Comparison of ENCODE assay signal across 9 cellular contexts in the genomic region with DNA sequence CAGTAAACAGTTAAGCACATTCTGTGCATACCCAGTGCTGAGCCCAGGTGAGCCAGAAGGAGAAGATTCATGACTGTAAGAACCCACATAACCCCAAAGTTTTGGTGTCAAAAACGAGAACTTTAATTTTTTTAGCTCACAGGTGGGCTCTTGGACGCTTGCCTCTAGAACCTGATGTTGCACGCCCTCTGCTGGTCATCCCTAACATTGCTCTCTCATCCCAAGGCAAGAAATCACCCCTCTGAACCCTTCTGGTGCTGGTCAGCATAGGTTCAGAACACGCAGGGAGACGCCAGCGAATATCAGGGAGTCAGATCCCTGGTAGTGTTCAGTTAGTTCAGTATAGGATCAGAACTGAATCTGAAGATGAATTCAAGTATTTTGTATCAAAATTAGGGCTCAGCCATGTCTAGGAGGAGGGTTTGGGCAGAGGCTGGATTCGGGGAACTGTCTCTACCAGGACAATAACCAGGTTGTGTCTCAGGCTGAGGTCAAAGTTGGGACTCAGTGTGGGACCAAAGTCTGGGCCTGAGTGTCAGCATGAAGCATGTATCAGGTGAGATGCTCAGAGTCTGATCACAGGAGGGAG. TPM values are rescaled to one million over a fixed set of nuclear protein-coding genes. Genes with fewer than 3 reads are reported as not detected.
DNase-seq lines count a peak whose midpoint lies in the region; ATAC-seq and TF ChIP-seq lines count a peak whose summit lies in the region.
"Had no signal": no experiment of that assay in that cellular context is flagged by ENCODE, and none has a peak within 500 bp of the region (broad histone marks: within the 10 kb centered on the region; RNA-seq: fewer than 3 reads in every experiment).

No MANE protein-coding gene starts in this region.

- H3K36me3 ChIP-seq in Peyer's patch (no peaks in the 10 kb centered on the region), hepatocyte (replicated peaks; ENCODE audit: insufficient read depth, low read depth) (no peaks in the 10 kb centered on the region)

- no peak overlapping the region for H3K4me3 ChIP-seq in Peyer's patch
- no peak overlapping the region for H3K4me3 ChIP-seq in hepatocyte

- TF ChIP-seq POLR2A in Peyer's patch (IDR thresholded peaks at IDR 0.05), result no peak

- H3K79me2 ChIP-seq in hepatocyte, result no peaks in the 10 kb centered on the region

- no peaks in the 10 kb centered on the region for H4K20me1 ChIP-seq in hepatocyte (ENCODE audit: insufficient read depth, poor library complexity, severe bottlenecking)

- DNase-seq in DMS114 treated with DMSO at 0.1 percent for 48 hours (lab: John Stamatoyannopoulos, UW; ENCODE audit: unreplicated experiment), result peak; percentile 64
- DNase-seq in HS-27A (ENCODE audit: low read depth), result peak; percentile 49
- DNase-seq in Peyer's patch, result peak in 2 of 3 donors; percentile 78 to 85
- DNase-seq in activated naive CD4-positive, alpha-beta T cell treated with anti-CD3 and anti-CD28 coated beads, Interleukin-2, amount 50 U/mL, for 72 hours (ENCODE audit: low spot score in 2 of 2), result peak in 1 of 2 donors; percentile 69
- DNase-seq in hepatocyte (ENCODE audit: low spot score), result peak; percentile 79
- peak; percentile 71 to 73 for DNase-seq in stimulated activated CD4-positive, alpha-beta T cell treated with anti-CD3 and anti-CD28 coated beads, Interleukin-2, amount 100 ng/mL, for 24 hours

- H3K27ac ChIP-seq in Peyer's patch, result no peak overlapping the region
- H3K27ac ChIP-seq in hepatocyte, result no peak overlapping the region

- no peak overlapping the region for H2AFZ ChIP-seq in hepatocyte

- TF ChIP-seq CTCF in Peyer's patch (IDR thresholded peaks at IDR 0.05) (peak; percentile 63 to 81 (median 68)), hepatocyte (IDR thresholded peaks at IDR 0.05; ENCODE audit: poor library complexity) (peak; percentile 76)

- no peak for ATAC-seq in activated naive CD4-positive, alpha-beta T cell treated with anti-CD3 and anti-CD28 coated beads, Interleukin-2, amount 50 U/mL, for 72 hours
- ATAC-seq in GM19467 (IDR thresholded peaks at IDR 0.05; ENCODE audit: unreplicated experiment) (no peak), HG03025 (IDR thresholded peaks at IDR 0.05; ENCODE audit: low FRiP score, unreplicated experiment) (no peak)

- no peaks in the 10 kb centered on the region for H3K27me3 ChIP-seq in Peyer's patch
- no peaks in the 10 kb centered on the region for H3K27me3 ChIP-seq in hepatocyte

- no peaks in the 10 kb centered on the region for H3K9me2 ChIP-seq in hepatocyte (replicated peaks; ENCODE audit: insufficient read depth)

- H3K9me3 Mint-ChIP-seq in activated naive CD4-positive, alpha-beta T cell treated with anti-CD3 and anti-CD28 coated beads, Interleukin-2, amount 50 U/mL, for 72 hours, result no peaks in the 10 kb centered on the region

- peak overlapping the region; percentile 60 to 98 for H3K27ac Mint-ChIP-seq in activated naive CD4-positive, alpha-beta T cell treated with anti-CD3 and anti-CD28 coated beads, Interleukin-2, amount 50 U/mL, for 72 hours

- H3K4me1 ChIP-seq in Peyer's patch (peaks cover 0 to 23% (median 9%) of the 10 kb centered on the region in 4 donors), hepatocyte (ENCODE audit: insufficient read depth) (peaks cover 2% of the 10 kb centered on the region)

- no peak overlapping the region for H3K4me2 ChIP-seq in hepatocyte

- WGBS in hepatocyte (ENCODE audit: low lambda C conversion rate, missing lambda C conversion rate), result 20% methylated on average over 7 of the region's 7 CpGs

- H3K9me3 ChIP-seq in Peyer's patch (no peaks in the 10 kb centered on the region), hepatocyte (ENCODE audit: low read depth) (no peaks in the 10 kb centered on the region)

- H3K36me3 Mint-ChIP-seq in activated naive CD4-positive, alpha-beta T cell treated with anti-CD3 and anti-CD28 coated beads, Interleukin-2, amount 50 U/mL, for 72 hours, result peaks cover 0 to 8% of the 10 kb centered on the region in 2 donors

RNA-seq across cellular contexts. Expression of gene DNAJB5, which starts 4.1 kb away (rescaled TPM):
- total RNA-seq in Peyer's patch (1 to 10 TPM; 2.6 to 7.6 (median 4.7) TPM), hepatocyte (7.6 and 8.2 TPM in 2 replicates)
- total RNA-seq in activated naive CD4-positive, alpha-beta T cell treated with anti-CD3 and anti-CD28 coated beads, Interleukin-2, amount 50 U/mL, for 72 hours, result 10 to 100 TPM in 1 of 2 donors, 1 to 10 TPM in 1; 9.3 to 42.5 TPM
- 6.0 and 7.0 TPM in 2 replicates for polyA plus RNA-seq in hepatocyte

RNA-seq across cellular contexts. Expression of gene PHF24, which starts 27.3 kb away (rescaled TPM):
- total RNA-seq in Peyer's patch (under 1 TPM in 1 of 4 donors, not detected in 3; 0.76 TPM), hepatocyte (0.08 and 0.67 TPM in 2 replicates)
- total RNA-seq in activated naive CD4-positive, alpha-beta T cell treated with anti-CD3 and anti-CD28 coated beads, Interleukin-2, amount 50 U/mL, for 72 hours, result under 1 TPM; 0.06 to 0.09 TPM
- 0.06 and 0.11 TPM in 2 replicates for polyA plus RNA-seq in hepatocyte
- total RNA-seq: activated CD8-positive, alpha-beta memory T cell treated with anti-CD3 and anti-CD28 coated beads for 36 hours had no signal
